1 cellular context compared by ENCODE assay signal in the genomic region with DNA sequence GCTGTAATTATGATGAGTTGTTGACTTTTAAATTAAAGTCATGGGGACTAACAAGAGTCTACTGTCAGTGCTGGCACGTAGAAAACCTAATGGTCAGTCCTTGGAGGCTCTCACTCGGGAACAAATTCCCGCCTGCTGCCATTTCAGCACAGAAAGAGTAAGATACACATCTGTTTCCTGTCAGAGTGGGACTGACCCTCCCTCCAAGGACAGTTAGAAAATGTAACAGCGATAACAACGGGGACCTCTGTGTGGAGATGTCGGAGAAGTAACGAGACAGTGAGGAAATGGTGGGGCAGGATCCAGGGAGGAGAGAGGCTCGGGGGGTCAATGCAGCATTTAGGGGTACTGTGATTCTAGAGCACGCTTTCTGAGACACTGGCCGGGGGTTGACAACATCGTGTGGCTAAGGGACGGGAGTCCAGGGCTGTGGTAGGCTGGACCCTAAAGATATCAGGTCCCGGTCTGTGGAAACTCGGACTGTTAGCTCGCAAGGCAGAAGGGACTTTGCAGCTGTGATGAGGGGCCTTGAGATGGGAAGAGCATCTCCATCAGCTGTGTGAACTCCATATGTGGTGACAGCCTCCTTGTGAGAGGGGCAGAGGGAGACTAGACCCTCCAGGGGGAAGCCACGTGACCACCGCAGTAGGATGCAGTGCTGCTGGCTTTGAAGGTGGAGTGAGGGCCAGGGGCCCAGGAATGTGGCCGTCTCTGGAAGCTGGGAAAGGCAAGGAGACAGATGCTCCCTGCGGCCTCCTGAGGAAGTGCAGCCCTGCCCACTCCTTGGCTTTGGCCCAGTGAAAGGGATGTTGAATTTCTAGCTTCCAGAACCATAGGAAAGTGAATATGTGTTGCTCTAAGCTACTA.
TF ChIP-seq lines count a peak whose summit lies in the region.

No MANE protein-coding gene starts in this region.

TF ChIP-seq in A549, 52 proteins besides CTCF, POLR2A, EP300 and RAD21 (continued from another document):
- TF ChIP-seq, protein P1, sequence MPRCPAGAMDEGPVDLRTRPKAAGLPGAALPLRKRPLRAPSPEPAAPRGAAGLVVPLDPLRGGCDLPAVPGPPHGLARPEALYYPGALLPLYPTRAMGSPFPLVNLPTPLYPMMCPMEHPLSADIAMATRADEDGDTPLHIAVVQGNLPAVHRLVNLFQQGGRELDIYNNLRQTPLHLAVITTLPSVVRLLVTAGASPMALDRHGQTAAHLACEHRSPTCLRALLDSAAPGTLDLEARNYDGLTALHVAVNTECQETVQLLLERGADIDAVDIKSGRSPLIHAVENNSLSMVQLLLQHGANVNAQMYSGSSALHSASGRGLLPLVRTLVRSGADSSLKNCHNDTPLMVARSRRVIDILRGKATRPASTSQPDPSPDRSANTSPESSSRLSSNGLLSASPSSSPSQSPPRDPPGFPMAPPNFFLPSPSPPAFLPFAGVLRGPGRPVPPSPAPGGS (IDR thresholded peaks at IDR 0.05) = no peak
- TF ChIP-seq HOXB13 (CRISPR knock-in tag; IDR thresholded peaks at IDR 0.05; ENCODE audit: low read depth) (no peak), ESRRA (IDR thresholded peaks at IDR 0.05; ENCODE audit: borderline replicate concordance, low read length) (no peak)
